Comparison of ENCODE assay signal across 12 cellular contexts in the genomic region with DNA sequence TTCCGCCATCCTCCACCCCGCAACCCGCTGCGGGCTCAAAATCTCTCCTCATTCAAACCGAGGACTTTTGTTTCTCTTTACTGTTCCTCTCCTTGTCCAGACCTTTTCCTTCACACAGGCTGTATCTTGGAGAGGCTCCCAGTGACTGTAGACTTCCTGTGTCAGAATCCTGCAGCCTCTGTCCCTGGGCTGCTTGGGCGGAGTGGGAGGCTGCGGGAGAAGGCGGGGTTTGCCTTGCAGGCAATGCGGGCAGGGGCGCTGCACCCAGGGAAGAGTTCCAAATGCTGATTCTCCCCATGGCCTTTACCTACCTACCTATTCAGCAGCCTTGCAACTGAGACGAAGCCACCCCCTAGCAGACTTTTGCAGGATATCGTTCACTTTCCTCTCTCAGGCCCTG.
A peak's percentile ranks its signal among the peaks of the same experiment; 100 is the strongest.
DNase-seq lines count a peak whose midpoint lies in the region; ATAC-seq and TF ChIP-seq lines count a peak whose summit lies in the region.
"Had no signal": no experiment of that assay in that cellular context is flagged by ENCODE, and none has a peak within 500 bp of the region (broad histone marks: within the 10 kb centered on the region; RNA-seq: fewer than 3 reads in every experiment).

No MANE protein-coding gene starts in this region.

- no peak for ATAC-seq in stimulated activated naive CD8-positive, alpha-beta T cell treated with anti-CD3 and anti-CD28 coated beads, Interleukin-15, amount 100 ng/mL, for 72 hours
- ATAC-seq in GM19455 (IDR thresholded peaks at IDR 0.05; ENCODE audit: unreplicated experiment): no peak
- ATAC-seq: left lung, SK-N-SH treated with all-trans-retinoic acid at 6 μM for 48 hours had no signal

- peaks cover 69% of the 10 kb centered on the region for H3K79me2 ChIP-seq in Loucy (ENCODE audit: insufficient read depth, low read length)

- H4K20me1 ChIP-seq in Loucy (ENCODE audit: insufficient read depth, low read length, poor library complexity, severe bottlenecking): no peaks in the 10 kb centered on the region

- DNase-seq in activated naive CD4-positive, alpha-beta T cell treated with anti-CD3 and anti-CD28 coated beads, Interleukin-2, amount 10 ng/mL, durations not matched to agents 7 days and 5 days: no peak
- no peak for DNase-seq in activated naive CD4-positive, alpha-beta T cell treated with anti-CD3 and anti-CD28 coated beads, Interleukin-2, amount 50 U/mL, for 16 hours
- no peak for DNase-seq in stimulated activated naive CD8-positive, alpha-beta T cell treated with anti-CD3 and anti-CD28 coated beads, Interleukin-15, amount 100 ng/mL, for 72 hours
- DNase-seq in DMS 273 treated with DMSO at 0.1 percent for 48 hours (lab: John Stamatoyannopoulos, UW) (no peak), WERI-Rb-1 (no peak)
- DNase-seq: left lung, NCI-H2227 treated with DMSO at 0.1 percent for 48 hours, right cardiac atrium had no signal

- H3K4me1 Mint-ChIP-seq in activated naive CD4-positive, alpha-beta T cell treated with anti-CD3 and anti-CD28 coated beads, Interleukin-2, amount 10 ng/mL, durations not matched to agents 7 days and 5 days: peaks cover 58% of the 10 kb centered on the region
- H3K4me1 Mint-ChIP-seq in activated naive CD8-positive, alpha-beta T cell (ENCODE audit: low read depth): peaks cover 55% of the 10 kb centered on the region
- peaks cover 69% of the 10 kb centered on the region for H3K4me1 Mint-ChIP-seq in stimulated activated naive CD8-positive, alpha-beta T cell treated with anti-CD3 and anti-CD28 coated beads, Interleukin-15, amount 100 ng/mL, for 72 hours

- H3K27me3 Mint-ChIP-seq in activated naive CD4-positive, alpha-beta T cell treated with anti-CD3 and anti-CD28 coated beads, Interleukin-2, amount 10 ng/mL, durations not matched to agents 7 days and 5 days: peaks cover 2% of the 10 kb centered on the region
- no peaks in the 10 kb centered on the region for H3K27me3 Mint-ChIP-seq in activated naive CD8-positive, alpha-beta T cell
- H3K27me3 Mint-ChIP-seq in stimulated activated naive CD8-positive, alpha-beta T cell treated with anti-CD3 and anti-CD28 coated beads, Interleukin-15, amount 100 ng/mL, for 72 hours: no peaks in the 10 kb centered on the region

- no peaks in the 10 kb centered on the region for H3K36me3 ChIP-seq in Loucy (ENCODE audit: insufficient read depth, low read length)
- no peaks in the 10 kb centered on the region for H3K36me3 ChIP-seq in WERI-Rb-1
- H3K36me3 ChIP-seq: left lung had no signal

- H3K9me3 Mint-ChIP-seq in activated naive CD4-positive, alpha-beta T cell treated with anti-CD3 and anti-CD28 coated beads, Interleukin-2, amount 10 ng/mL, durations not matched to agents 7 days and 5 days: peaks cover 10% of the 10 kb centered on the region
- no peaks in the 10 kb centered on the region for H3K9me3 Mint-ChIP-seq in activated naive CD8-positive, alpha-beta T cell (ENCODE audit: low read depth)
- peaks cover 8 to 16% of the 10 kb centered on the region in 2 donors for H3K9me3 Mint-ChIP-seq in stimulated activated naive CD8-positive, alpha-beta T cell treated with anti-CD3 and anti-CD28 coated beads, Interleukin-15, amount 100 ng/mL, for 72 hours

- H3K9me3 ChIP-seq in Loucy (ENCODE audit: insufficient read depth, low read depth, low read length) (no peaks in the 10 kb centered on the region; the same call in 1 of the 2 replicates), WERI-Rb-1 (ENCODE audit: severe bottlenecking) (peaks cover 8% of the 10 kb centered on the region)

- TF ChIP-seq CTCF in Loucy (conservative IDR thresholded peaks at IDR 0.05; ENCODE audit: low read length): no peak
- no peak for TF ChIP-seq CTCF in WERI-Rb-1 (IDR thresholded peaks at IDR 0.05; ENCODE audit: low read depth, low read length)

- H3K9ac ChIP-seq in Loucy (ENCODE audit: low read depth, low read length, poor library complexity, severe bottlenecking): peak overlapping the region; percentile 97

- H3K27ac Mint-ChIP-seq in activated naive CD4-positive, alpha-beta T cell treated with anti-CD3 and anti-CD28 coated beads, Interleukin-2, amount 10 ng/mL, durations not matched to agents 7 days and 5 days: peak overlapping the region; percentile 97
- H3K27ac Mint-ChIP-seq in activated naive CD8-positive, alpha-beta T cell: no peak overlapping the region
- peak overlapping the region; percentile 95 to 96 for H3K27ac Mint-ChIP-seq in stimulated activated naive CD8-positive, alpha-beta T cell treated with anti-CD3 and anti-CD28 coated beads, Interleukin-15, amount 100 ng/mL, for 72 hours

- H3K36me3 Mint-ChIP-seq in activated naive CD4-positive, alpha-beta T cell treated with anti-CD3 and anti-CD28 coated beads, Interleukin-2, amount 10 ng/mL, durations not matched to agents 7 days and 5 days: peaks cover 33% of the 10 kb centered on the region
- no peaks in the 10 kb centered on the region for H3K36me3 Mint-ChIP-seq in activated naive CD8-positive, alpha-beta T cell

- H3K4me1 ChIP-seq in Loucy (ENCODE audit: insufficient read depth, low read length, poor library complexity, severe bottlenecking): peaks cover 43% of the 10 kb centered on the region
- H3K4me1 ChIP-seq: left lung had no signal

- peak overlapping the region; percentile 39 for H2AFZ ChIP-seq in Loucy (ENCODE audit: low read length)

- no peaks in the 10 kb centered on the region for H3K9me2 ChIP-seq in Loucy (replicated peaks; ENCODE audit: low read depth, low read length)

- H3F3A ChIP-seq in Loucy (ENCODE audit: low read depth): no peaks in the 10 kb centered on the region

- H3K27ac ChIP-seq in WERI-Rb-1: no peak overlapping the region
- H3K27ac ChIP-seq: left lung had no signal

- H3K4me3 Mint-ChIP-seq in activated naive CD4-positive, alpha-beta T cell treated with anti-CD3 and anti-CD28 coated beads, Interleukin-2, amount 10 ng/mL, durations not matched to agents 7 days and 5 days: peak overlapping the region; percentile 75
- H3K4me3 Mint-ChIP-seq in activated naive CD8-positive, alpha-beta T cell: peak overlapping the region; percentile 42
- peak overlapping the region; percentile 81 to 84 for H3K4me3 Mint-ChIP-seq in stimulated activated naive CD8-positive, alpha-beta T cell treated with anti-CD3 and anti-CD28 coated beads, Interleukin-15, amount 100 ng/mL, for 72 hours

- no peaks in the 10 kb centered on the region for H3K27me3 ChIP-seq in Loucy (ENCODE audit: insufficient read depth, low read length, poor library complexity, severe bottlenecking)
- H3K27me3 ChIP-seq in WERI-Rb-1 (ENCODE audit: insufficient read depth, low read depth, severe bottlenecking): no peaks in the 10 kb centered on the region

- CTCF ChIA-PET in activated naive CD4-positive, alpha-beta T cell treated with anti-CD3 and anti-CD28 coated beads, Interleukin-2, amount 10 ng/mL, durations not matched to agents 7 days and 5 days (lab: Charles Lee): interaction anchor here (1.0 kb wide), 1 partner anchor 15 kb away, joined by 3 read pairs; no protein-coding TSS in a partner anchor

- H3K4me3 ChIP-seq in Loucy (ENCODE audit: low read length, poor library complexity, severe bottlenecking): peak overlapping the region; percentile 87
- no peak overlapping the region for H3K4me3 ChIP-seq in WERI-Rb-1 (ENCODE audit: low read depth, low read length)
- H3K4me3 ChIP-seq: left lung had no signal

- H3K4me2 ChIP-seq in Loucy (ENCODE audit: low read depth, low read length, poor library complexity, severe bottlenecking): peak overlapping the region; percentile 98
